ENCODE assay signal across 12 cellular contexts in genomic region chr15:40702077-40702476, GRCh38. TPM values are rescaled to one million over a fixed set of nuclear protein-coding genes. Genes with fewer than 3 reads are reported as not detected.
DNase-seq lines count a peak whose midpoint lies in the region; ATAC-seq, FAIRE-seq and TF ChIP-seq lines count a peak whose summit lies in the region.
"Had no signal": no experiment of that assay in that cellular context is flagged by ENCODE, and none has a peak within 500 bp of the region (broad histone marks: within the 10 kb centered on the region; RNA-seq: fewer than 3 reads in every experiment).

No MANE protein-coding gene starts in this region.

- intact Hi-C loops in OCI-LY7 (cut with micrococcal nuclease; ENCODE audit: unreplicated experiment), result no loop called here

- H3K79me2 ChIP-seq in OCI-LY7 (ENCODE audit: insufficient read depth, low read depth, low read length), result peaks cover 27% of the 10 kb centered on the region

- in situ Hi-C loops in ACHN (cut with HindIII; ENCODE audit: low pct_ligation_motif_present, low pct_unique_long_range_greater_than_20kb, low sequenced_read_pairs), result no loop called here

- BruUV-seq in OCI-LY7 (replicated peaks; lab: Mats Ljungman, UMichigan), result no TSS peak

- no peak overlapping the region for H3K4me3 ChIP-seq in GM12865 (ENCODE audit: low read depth, low read length)
- H3K4me3 ChIP-seq in OCI-LY7 (ENCODE audit: low read depth, low read length, poor library complexity, severe bottlenecking), result no peak overlapping the region
- no peak overlapping the region for H3K4me3 ChIP-seq in fibroblast of pulmonary artery (replicated peaks; ENCODE audit: low read depth, low read length)

- no peak for FAIRE-seq in HTR-8/SVneo (lab: Jason Lieb, UNC)

- peaks cover 7% of the 10 kb centered on the region for H3K4me1 ChIP-seq in OCI-LY7 (ENCODE audit: insufficient read depth, low read length, poor library complexity, severe bottlenecking)

- H3K27ac ChIP-seq in OCI-LY7 (ENCODE audit: low read depth, low read length, poor library complexity, severe bottlenecking), result no peak overlapping the region

- TF ChIP-seq CTCF in GM12865 (IDR thresholded peaks at IDR 0.05; ENCODE audit: insufficient read depth, low read depth, low read length, missing control alignments) (no peak), OCI-LY7 (conservative IDR thresholded peaks at IDR 0.05; ENCODE audit: low read length) (peak; percentile 59), fibroblast of pulmonary artery (IDR thresholded peaks at IDR 0.05; ENCODE audit: low read length, missing control alignments) (peak; percentile 35)

- peak; percentile 17 for DNase-seq in ACHN
- peak; percentile 21 for DNase-seq in GM12865 (ENCODE audit: low read depth)
- DNase-seq in OCI-LY7 (ENCODE audit: low spot score), result peak; percentile 15
- peak; percentile 46 for DNase-seq in fibroblast of pulmonary artery (ENCODE audit: low read depth)
- no peak for DNase-seq in HTR-8/SVneo (ENCODE audit: insufficient read length, low spot score)
- DNase-seq in retina, result no peak
- DNase-seq: NCI-H345, substantia nigra had no signal

- CTCF ChIA-PET in OCI-LY7 (lab: Charles Lee; ENCODE audit: unreplicated experiment), result no interaction called here

- no peaks in the 10 kb centered on the region; the same call in 1 of the 2 replicates for H4K20me1 ChIP-seq in OCI-LY7 (ENCODE audit: insufficient read depth, low read length)

- H3K4me2 ChIP-seq in OCI-LY7 (ENCODE audit: low read length), result no peak overlapping the region

- ATAC-seq in HG03354 (IDR thresholded peaks at IDR 0.05; ENCODE audit: poor library complexity, severe bottlenecking, unreplicated experiment) (no peak), HG02884 (IDR thresholded peaks at IDR 0.05; ENCODE audit: unreplicated experiment) (no peak)
- ATAC-seq: esophagus mucosa had no signal

- peaks cover 96% of the 10 kb centered on the region for H3K36me3 ChIP-seq in OCI-LY7 (ENCODE audit: insufficient read depth, low read length)

- no peak overlapping the region for H2AFZ ChIP-seq in OCI-LY7 (ENCODE audit: low read length)

- no peaks in the 10 kb centered on the region for H3K9me2 ChIP-seq in OCI-LY7 (ENCODE audit: insufficient read depth, low read length)

- H3K9me3 ChIP-seq in OCI-LY7 (ENCODE audit: low read length), result no peaks in the 10 kb centered on the region
- H3K9me3 ChIP-seq: Caco-2 had no signal

- POLR2A ChIA-PET in OCI-LY7 (lab: Charles Lee), result no interaction called here

RNA-seq across cellular contexts. Expression of gene RAD51, which starts 7.1 kb away (rescaled TPM):
- 45.8 and 61.9 TPM in 2 replicates for total RNA-seq in OCI-LY7 (2014; rRNA removed; shearing (Covaris generic))
- 86.8 and 107 TPM in 2 replicates for total RNA-seq in OCI-LY7 (2022)

RNA-seq across cellular contexts. Expression of gene RMDN3, which starts 53.0 kb away (rescaled TPM):
- 10.7 and 14.9 TPM in 2 replicates for total RNA-seq in OCI-LY7 (2014; rRNA removed; shearing (Covaris generic))
- total RNA-seq in OCI-LY7 (2022), result 21.5 and 23.7 TPM in 2 replicates

Comparison
In these comparisons a context has a peak if more than half of its experiments do, and no peak if none do; other contexts are left out.
1. DNase-seq: peak in ACHN (single experiment), GM12865 (single experiment), OCI-LY7 (single experiment) and fibroblast of pulmonary artery (single experiment); none in HTR-8/SVneo (single experiment) and retina (single experiment).